In the genomic region with DNA sequence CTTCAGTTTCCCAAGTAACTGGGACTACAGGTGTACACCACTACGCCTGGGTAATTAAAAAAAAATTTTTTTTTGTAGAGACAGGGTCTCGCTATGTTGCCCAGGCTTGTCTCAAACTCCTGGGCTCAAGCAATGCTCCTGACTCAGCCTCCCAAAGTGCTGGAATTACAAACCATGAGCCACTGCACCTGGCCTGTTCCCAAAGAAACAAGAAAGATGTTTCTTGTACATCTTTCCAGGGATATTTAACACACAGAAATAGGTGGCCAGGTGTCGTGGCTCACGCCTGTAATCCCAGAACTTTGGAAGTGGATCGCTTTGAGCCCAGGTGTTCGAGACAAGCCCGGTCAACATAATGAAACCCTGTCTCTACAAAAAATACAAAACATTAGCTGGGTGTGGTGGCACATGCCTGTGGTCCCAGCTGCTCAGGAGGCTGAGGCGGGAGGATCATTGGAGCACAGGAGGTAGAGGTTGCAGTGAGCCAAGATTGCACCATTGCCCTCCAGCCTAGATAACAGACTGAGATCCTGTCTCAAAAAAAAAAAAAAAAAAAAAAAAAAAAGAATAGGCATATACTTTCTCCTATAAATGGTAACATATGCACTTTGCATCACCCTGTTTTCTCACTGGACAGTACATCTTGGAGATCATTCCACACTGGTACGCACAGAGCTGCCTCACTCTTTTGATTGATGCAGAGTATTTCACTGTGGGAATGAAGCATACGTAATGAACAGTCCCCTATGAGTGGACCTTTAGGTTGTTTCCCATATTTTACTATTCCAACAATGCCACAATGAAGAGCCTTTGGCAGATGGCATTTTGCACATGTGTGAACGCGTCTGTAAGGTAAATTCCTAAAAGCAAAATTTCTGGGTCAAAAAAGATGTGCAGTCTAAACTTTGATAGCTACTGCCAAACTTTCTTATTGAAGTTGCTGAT, we compare ENCODE assay signal across 1 cellular context.
TF ChIP-seq lines count a peak whose summit lies in the region.

No MANE protein-coding gene starts in this region.

TF ChIP-seq in K562, 482 proteins besides CTCF, POLR2A, EP300 and RAD21:
- no peak for TF ChIP-seq SPI1 (IDR thresholded peaks at IDR 0.05; ENCODE audit: borderline replicate concordance, low read depth, low read length)
- no peak for TF ChIP-seq HDAC6 (IDR thresholded peaks at IDR 0.05; ENCODE audit: low read depth, low read length)
- TF ChIP-seq, protein P1, sequence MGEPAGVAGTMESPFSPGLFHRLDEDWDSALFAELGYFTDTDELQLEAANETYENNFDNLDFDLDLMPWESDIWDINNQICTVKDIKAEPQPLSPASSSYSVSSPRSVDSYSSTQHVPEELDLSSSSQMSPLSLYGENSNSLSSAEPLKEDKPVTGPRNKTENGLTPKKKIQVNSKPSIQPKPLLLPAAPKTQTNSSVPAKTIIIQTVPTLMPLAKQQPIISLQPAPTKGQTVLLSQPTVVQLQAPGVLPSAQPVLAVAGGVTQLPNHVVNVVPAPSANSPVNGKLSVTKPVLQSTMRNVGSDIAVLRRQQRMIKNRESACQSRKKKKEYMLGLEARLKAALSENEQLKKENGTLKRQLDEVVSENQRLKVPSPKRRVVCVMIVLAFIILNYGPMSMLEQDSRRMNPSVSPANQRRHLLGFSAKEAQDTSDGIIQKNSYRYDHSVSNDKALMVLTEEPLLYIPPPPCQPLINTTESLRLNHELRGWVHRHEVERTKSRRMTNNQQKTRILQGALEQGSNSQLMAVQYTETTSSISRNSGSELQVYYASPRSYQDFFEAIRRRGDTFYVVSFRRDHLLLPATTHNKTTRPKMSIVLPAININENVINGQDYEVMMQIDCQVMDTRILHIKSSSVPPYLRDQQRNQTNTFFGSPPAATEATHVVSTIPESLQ (CRISPR knock-in tag; IDR thresholded peaks at IDR 0.05), result no peak
- TF ChIP-seq, protein P2, sequence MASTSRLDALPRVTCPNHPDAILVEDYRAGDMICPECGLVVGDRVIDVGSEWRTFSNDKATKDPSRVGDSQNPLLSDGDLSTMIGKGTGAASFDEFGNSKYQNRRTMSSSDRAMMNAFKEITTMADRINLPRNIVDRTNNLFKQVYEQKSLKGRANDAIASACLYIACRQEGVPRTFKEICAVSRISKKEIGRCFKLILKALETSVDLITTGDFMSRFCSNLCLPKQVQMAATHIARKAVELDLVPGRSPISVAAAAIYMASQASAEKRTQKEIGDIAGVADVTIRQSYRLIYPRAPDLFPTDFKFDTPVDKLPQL (IDR thresholded peaks at IDR 0.05; ENCODE audit: extremely low read depth, insufficient read length), result no peak
